ENCODE assay signal across 10 cellular contexts in genomic region chr2:43402452-43402937, GRCh38.
DNase-seq lines count a peak whose midpoint lies in the region; ATAC-seq and FAIRE-seq lines count a peak whose summit lies in the region.
"Had no signal": no experiment of that assay in that cellular context is flagged by ENCODE, and none has a peak within 500 bp of the region (broad histone marks: within the 10 kb centered on the region; RNA-seq: fewer than 3 reads in every experiment).

No MANE protein-coding gene starts in this region.

- H3K27me3 ChIP-seq in rectal smooth muscle tissue (ENCODE audit: control insufficient read depth, insufficient read depth, low read length), result no peaks in the 10 kb centered on the region
- no peaks in the 10 kb centered on the region for H3K27me3 ChIP-seq in small intestine (ENCODE audit: control insufficient read depth in 2 of 2, insufficient read depth in 2 of 2, low read length in 2 of 2)

- H3K36me3 ChIP-seq in rectal smooth muscle tissue (ENCODE audit: control insufficient read depth, insufficient read depth, low read length), result no peaks in the 10 kb centered on the region
- no peaks in the 10 kb centered on the region for H3K36me3 ChIP-seq in small intestine (ENCODE audit: control insufficient read depth in 2 of 2, insufficient read depth in 2 of 2, low read length in 2 of 2)

- peak overlapping the region; percentile 21 for H3K27ac ChIP-seq in rectal smooth muscle tissue (ENCODE audit: low read depth, low read length)
- peak overlapping the region in 1 of 2 donors; percentile 17 for H3K27ac ChIP-seq in small intestine (ENCODE audit: low read depth in 1 of 2, low read length in 1 of 2)

- DNase-seq in M059J (ENCODE audit: low read depth) (peak; percentile 29), SHP77 (lab: John Stamatoyannopoulos, UW) (no peak), NCI-H2227 (lab: John Stamatoyannopoulos, UW; ENCODE audit: unreplicated experiment) (no peak), globus pallidus (ENCODE audit: low spot score) (no peak), small intestine (no peak)
- DNase-seq: effector memory CD8-positive, alpha-beta T cell; NCI-H510A had no signal

- no peak overlapping the region for H3K4me3 ChIP-seq in rectal smooth muscle tissue (ENCODE audit: low read length)
- no peak overlapping the region for H3K4me3 ChIP-seq in small intestine (ENCODE audit: low read depth in 1 of 2, low read length in 2 of 2)

- ATAC-seq in GM19043 (IDR thresholded peaks at IDR 0.05; ENCODE audit: low read depth, unreplicated experiment) (peak; percentile 31), HG02642 (IDR thresholded peaks at IDR 0.05; ENCODE audit: poor library complexity, unreplicated experiment) (peak; percentile 62)
- ATAC-seq: effector memory CD8-positive, alpha-beta T cell had no signal

- peaks cover 33% of the 10 kb centered on the region for H3K4me1 ChIP-seq in rectal smooth muscle tissue (ENCODE audit: control insufficient read depth, insufficient read depth, low read length)
- peaks cover 0 to 3% of the 10 kb centered on the region in 2 donors for H3K4me1 ChIP-seq in small intestine (ENCODE audit: control insufficient read depth in 2 of 2, insufficient read depth in 1 of 2, low read depth in 1 of 2, low read length in 1 of 2)

- FAIRE-seq in small intestine (lab: Jason Lieb, UNC), result no peak

- no peaks in the 10 kb centered on the region for H3K9me3 ChIP-seq in small intestine (ENCODE audit: control insufficient read depth, low read depth)

- WGBS in small intestine, 3 donors, result 89 to 97% (median 90%) methylated on average over 4 of the region's 4 CpGs

- no peak overlapping the region for H3K9ac ChIP-seq in rectal smooth muscle tissue (ENCODE audit: low read length)
